1 cellular context compared by ENCODE assay signal in the genomic region with DNA sequence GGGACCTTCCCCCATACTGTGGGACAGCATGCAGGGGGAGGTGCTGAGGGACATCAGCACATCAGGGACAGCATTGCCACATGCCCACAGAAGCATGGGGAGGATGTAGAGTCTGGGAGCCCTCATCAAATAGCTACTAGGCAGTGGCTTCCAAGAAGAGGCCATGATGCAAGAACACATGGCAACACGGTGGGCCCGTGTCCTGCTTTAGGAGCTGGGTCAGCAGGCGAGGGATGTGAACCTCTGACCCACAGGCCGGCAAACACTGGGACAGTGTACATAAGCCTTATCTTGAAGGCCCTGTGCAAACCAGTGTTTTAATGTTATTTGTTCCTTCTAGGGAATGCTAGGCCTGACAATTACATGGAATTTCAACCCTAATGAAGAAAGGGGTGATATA.
TF ChIP-seq lines count a peak whose summit lies in the region.

No MANE protein-coding gene starts in this region.

TF ChIP-seq in HepG2, 621 proteins besides CTCF, POLR2A, EP300 and RAD21 (continued from another document and continues in another):
- TF ChIP-seq, protein P1, sequence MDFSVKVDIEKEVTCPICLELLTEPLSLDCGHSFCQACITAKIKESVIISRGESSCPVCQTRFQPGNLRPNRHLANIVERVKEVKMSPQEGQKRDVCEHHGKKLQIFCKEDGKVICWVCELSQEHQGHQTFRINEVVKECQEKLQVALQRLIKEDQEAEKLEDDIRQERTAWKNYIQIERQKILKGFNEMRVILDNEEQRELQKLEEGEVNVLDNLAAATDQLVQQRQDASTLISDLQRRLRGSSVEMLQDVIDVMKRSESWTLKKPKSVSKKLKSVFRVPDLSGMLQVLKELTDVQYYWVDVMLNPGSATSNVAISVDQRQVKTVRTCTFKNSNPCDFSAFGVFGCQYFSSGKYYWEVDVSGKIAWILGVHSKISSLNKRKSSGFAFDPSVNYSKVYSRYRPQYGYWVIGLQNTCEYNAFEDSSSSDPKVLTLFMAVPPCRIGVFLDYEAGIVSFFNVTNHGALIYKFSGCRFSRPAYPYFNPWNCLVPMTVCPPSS (IDR thresholded peaks at IDR 0.05): no peak
- TF ChIP-seq GPBP1L1 (CRISPR knock-in tag; IDR thresholded peaks at IDR 0.05): no peak
- TF ChIP-seq PHF8 (CRISPR knock-in tag; IDR thresholded peaks at IDR 0.05): no peak
- TF ChIP-seq, protein P2, sequence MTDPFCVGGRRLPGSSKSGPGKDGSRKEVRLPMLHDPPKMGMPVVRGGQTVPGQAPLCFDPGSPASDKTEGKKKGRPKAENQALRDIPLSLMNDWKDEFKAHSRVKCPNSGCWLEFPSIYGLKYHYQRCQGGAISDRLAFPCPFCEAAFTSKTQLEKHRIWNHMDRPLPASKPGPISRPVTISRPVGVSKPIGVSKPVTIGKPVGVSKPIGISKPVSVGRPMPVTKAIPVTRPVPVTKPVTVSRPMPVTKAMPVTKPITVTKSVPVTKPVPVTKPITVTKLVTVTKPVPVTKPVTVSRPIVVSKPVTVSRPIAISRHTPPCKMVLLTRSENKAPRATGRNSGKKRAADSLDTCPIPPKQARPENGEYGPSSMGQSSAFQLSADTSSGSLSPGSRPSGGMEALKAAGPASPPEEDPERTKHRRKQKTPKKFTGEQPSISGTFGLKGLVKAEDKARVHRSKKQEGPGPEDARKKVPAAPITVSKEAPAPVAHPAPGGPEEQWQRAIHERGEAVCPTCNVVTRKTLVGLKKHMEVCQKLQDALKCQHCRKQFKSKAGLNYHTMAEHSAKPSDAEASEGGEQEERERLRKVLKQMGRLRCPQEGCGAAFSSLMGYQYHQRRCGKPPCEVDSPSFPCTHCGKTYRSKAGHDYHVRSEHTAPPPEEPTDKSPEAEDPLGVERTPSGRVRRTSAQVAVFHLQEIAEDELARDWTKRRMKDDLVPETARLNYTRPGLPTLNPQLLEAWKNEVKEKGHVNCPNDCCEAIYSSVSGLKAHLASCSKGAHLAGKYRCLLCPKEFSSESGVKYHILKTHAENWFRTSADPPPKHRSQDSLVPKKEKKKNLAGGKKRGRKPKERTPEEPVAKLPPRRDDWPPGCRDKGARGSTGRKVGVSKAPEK (CRISPR knock-in tag; IDR thresholded peaks at IDR 0.05; ENCODE audit: borderline replicate concordance): no peak
- TF ChIP-seq, protein P3, sequence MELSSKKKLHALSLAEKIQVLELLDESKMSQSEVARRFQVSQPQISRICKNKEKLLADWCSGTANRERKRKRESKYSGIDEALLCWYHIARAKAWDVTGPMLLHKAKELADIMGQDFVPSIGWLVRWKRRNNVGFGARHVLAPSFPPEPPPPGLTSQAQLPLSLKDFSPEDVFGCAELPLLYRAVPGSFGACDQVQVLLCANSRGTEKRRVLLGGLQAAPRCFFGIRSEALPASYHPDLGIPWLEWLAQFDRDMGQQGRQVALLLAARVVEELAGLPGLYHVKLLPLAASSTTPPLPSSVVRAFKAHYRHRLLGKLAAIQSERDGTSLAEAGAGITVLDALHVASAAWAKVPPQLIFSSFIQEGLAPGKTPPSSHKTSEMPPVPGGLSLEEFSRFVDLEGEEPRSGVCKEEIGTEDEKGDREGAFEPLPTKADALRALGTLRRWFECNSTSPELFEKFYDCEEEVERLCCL (CRISPR knock-in tag; IDR thresholded peaks at IDR 0.05; ENCODE audit: borderline replicate concordance): no peak
- TF ChIP-seq FIP1L1 (IDR thresholded peaks at IDR 0.05; ENCODE audit: borderline replicate concordance, insufficient read depth, low read depth, low read length): no peak
- TF ChIP-seq THYN1 (CRISPR knock-in tag; IDR thresholded peaks at IDR 0.05; ENCODE audit: borderline replicate concordance, low read depth): no peak
- no peak for TF ChIP-seq RFX3 (CRISPR knock-in tag; IDR thresholded peaks at IDR 0.05)
- no peak for TF ChIP-seq ZBTB44 (CRISPR knock-in tag; IDR thresholded peaks at IDR 0.05)
- TF ChIP-seq FOXA3 (CRISPR knock-in tag; IDR thresholded peaks at IDR 0.05): peak; percentile 28; the same call in 1 of the 2 replicates
- TF ChIP-seq ZNF205 (CRISPR knock-in tag; IDR thresholded peaks at IDR 0.05): peak; percentile 80
- no peak for TF ChIP-seq POGK (CRISPR knock-in tag; conservative IDR thresholded peaks at IDR 0.05)
- TF ChIP-seq ZIK1 (CRISPR knock-in tag; IDR thresholded peaks at IDR 0.05; ENCODE audit: borderline replicate concordance, low read depth): no peak
- no peak for TF ChIP-seq FOSL2 (CRISPR knock-in tag; IDR thresholded peaks at IDR 0.05)
- TF ChIP-seq SP5 (CRISPR knock-in tag; IDR thresholded peaks at IDR 0.05; ENCODE audit: borderline replicate concordance, low read depth): no peak
- no peak for TF ChIP-seq DNMT1 (CRISPR knock-in tag; IDR thresholded peaks at IDR 0.05)
- TF ChIP-seq, protein P4, sequence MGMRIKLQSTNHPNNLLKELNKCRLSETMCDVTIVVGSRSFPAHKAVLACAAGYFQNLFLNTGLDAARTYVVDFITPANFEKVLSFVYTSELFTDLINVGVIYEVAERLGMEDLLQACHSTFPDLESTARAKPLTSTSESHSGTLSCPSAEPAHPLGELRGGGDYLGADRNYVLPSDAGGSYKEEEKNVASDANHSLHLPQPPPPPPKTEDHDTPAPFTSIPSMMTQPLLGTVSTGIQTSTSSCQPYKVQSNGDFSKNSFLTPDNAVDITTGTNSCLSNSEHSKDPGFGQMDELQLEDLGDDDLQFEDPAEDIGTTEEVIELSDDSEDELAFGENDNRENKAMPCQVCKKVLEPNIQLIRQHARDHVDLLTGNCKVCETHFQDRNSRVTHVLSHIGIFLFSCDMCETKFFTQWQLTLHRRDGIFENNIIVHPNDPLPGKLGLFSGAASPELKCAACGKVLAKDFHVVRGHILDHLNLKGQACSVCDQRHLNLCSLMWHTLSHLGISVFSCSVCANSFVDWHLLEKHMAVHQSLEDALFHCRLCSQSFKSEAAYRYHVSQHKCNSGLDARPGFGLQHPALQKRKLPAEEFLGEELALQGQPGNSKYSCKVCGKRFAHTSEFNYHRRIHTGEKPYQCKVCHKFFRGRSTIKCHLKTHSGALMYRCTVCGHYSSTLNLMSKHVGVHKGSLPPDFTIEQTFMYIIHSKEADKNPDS (CRISPR knock-in tag; IDR thresholded peaks at IDR 0.05): no peak
- no peak for TF ChIP-seq ZNF773 (CRISPR knock-in tag; IDR thresholded peaks at IDR 0.05; ENCODE audit: borderline replicate concordance)
- TF ChIP-seq, protein P5, sequence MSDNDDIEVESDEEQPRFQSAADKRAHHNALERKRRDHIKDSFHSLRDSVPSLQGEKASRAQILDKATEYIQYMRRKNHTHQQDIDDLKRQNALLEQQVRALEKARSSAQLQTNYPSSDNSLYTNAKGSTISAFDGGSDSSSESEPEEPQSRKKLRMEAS (IDR thresholded peaks at IDR 0.05): peak; percentile 62
- no peak for TF ChIP-seq ZBTB8A (CRISPR knock-in tag; IDR thresholded peaks at IDR 0.05; ENCODE audit: borderline replicate concordance, low read depth)
- peak; percentile 67 for TF ChIP-seq RXRA (CRISPR knock-in tag; IDR thresholded peaks at IDR 0.05)
- no peak for TF ChIP-seq LCORL (IDR thresholded peaks at IDR 0.05)
- no peak for TF ChIP-seq LCORL (CRISPR knock-in tag; IDR thresholded peaks at IDR 0.05)
- TF ChIP-seq ZNF30 (CRISPR knock-in tag; IDR thresholded peaks at IDR 0.05): no peak
- TF ChIP-seq, protein P6, sequence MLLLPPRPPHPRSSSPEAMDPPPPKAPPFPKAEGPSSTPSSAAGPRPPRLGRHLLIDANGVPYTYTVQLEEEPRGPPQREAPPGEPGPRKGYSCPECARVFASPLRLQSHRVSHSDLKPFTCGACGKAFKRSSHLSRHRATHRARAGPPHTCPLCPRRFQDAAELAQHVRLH (CRISPR knock-in tag; IDR thresholded peaks at IDR 0.05; ENCODE audit: borderline replicate concordance, low read depth): no peak
- TF ChIP-seq CERS6 (CRISPR knock-in tag; IDR thresholded peaks at IDR 0.05): no peak
- no peak for TF ChIP-seq NR1H2 (CRISPR knock-in tag; IDR thresholded peaks at IDR 0.05; ENCODE audit: borderline replicate concordance, low read depth)
- no peak for TF ChIP-seq ZNF350 (CRISPR knock-in tag; IDR thresholded peaks at IDR 0.05; ENCODE audit: borderline replicate concordance, low read depth)
- TF ChIP-seq NFRKB (IDR thresholded peaks at IDR 0.05): no peak
- no peak for TF ChIP-seq KDM5B (CRISPR knock-in tag; IDR thresholded peaks at IDR 0.05; ENCODE audit: borderline replicate concordance)
- TF ChIP-seq SOX13 (IDR thresholded peaks at IDR 0.05): no peak
- peak in 1 of 2 experiments; percentile 36; a peak in 1 of 4 replicates for TF ChIP-seq SOX13 (CRISPR knock-in tag; conservative IDR thresholded peaks at IDR 0.05 in 1 of 2, IDR thresholded peaks at IDR 0.05 in 1 of 2)
- TF ChIP-seq, protein P7, sequence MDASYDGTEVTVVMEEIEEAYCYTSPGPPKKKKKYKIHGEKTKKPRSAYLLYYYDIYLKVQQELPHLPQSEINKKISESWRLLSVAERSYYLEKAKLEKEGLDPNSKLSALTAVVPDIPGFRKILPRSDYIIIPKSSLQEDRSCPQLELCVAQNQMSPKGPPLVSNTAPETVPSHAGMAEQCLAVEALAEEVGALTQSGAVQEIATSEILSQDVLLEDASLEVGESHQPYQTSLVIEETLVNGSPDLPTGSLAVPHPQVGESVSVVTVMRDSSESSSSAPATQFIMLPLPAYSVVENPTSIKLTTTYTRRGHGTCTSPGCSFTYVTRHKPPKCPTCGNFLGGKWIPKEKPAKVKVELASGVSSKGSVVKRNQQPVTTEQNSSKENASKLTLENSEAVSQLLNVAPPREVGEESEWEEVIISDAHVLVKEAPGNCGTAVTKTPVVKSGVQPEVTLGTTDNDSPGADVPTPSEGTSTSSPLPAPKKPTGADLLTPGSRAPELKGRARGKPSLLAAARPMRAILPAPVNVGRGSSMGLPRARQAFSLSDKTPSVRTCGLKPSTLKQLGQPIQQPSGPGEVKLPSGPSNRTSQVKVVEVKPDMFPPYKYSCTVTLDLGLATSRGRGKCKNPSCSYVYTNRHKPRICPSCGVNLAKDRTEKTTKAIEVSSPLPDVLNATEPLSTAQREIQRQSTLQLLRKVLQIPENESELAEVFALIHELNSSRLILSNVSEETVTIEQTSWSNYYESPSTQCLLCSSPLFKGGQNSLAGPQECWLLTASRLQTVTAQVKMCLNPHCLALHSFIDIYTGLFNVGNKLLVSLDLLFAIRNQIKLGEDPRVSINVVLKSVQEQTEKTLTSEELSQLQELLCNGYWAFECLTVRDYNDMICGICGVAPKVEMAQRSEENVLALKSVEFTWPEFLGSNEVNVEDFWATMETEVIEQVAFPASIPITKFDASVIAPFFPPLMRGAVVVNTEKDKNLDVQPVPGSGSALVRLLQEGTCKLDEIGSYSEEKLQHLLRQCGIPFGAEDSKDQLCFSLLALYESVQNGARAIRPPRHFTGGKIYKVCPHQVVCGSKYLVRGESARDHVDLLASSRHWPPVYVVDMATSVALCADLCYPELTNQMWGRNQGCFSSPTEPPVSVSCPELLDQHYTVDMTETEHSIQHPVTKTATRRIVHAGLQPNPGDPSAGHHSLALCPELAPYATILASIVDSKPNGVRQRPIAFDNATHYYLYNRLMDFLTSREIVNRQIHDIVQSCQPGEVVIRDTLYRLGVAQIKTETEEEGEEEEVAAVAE (CRISPR knock-in tag; IDR thresholded peaks at IDR 0.05; ENCODE audit: borderline replicate concordance): no peak
- no peak for TF ChIP-seq MIXL1 (CRISPR knock-in tag; IDR thresholded peaks at IDR 0.05)
- TF ChIP-seq ZNF775 (CRISPR knock-in tag; IDR thresholded peaks at IDR 0.05; ENCODE audit: borderline replicate concordance): no peak
- no peak for TF ChIP-seq RFX1 (IDR thresholded peaks at IDR 0.05)
- TF ChIP-seq MAFK (conservative IDR thresholded peaks at IDR 0.05 in 1 of 2, IDR thresholded peaks at IDR 0.05 in 1 of 2; ENCODE audit: low read length in 2 of 2): no peak
- TF ChIP-seq RFXAP (CRISPR knock-in tag; IDR thresholded peaks at IDR 0.05; ENCODE audit: borderline replicate concordance): no peak
